ENCODE assay signal across 21 cellular contexts in the genomic region with DNA sequence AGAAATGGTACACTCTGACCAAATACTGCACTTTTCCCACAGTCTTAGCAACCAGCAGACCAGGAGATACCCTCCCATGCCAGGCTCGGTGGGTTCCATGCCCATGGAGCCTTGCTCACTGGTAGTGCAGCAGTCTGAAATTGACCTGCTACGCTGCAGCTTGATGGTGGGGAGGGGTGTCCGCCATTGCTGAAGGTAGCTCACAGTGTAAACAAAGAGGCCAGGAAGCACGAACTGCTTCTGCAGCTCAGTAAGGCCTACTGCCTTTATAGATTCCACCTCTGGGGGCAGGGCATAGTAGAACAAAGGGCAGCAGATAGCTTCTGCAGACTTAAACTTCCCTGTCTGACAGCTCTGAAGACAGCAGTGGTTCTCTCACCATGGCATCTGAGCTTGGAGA. TPM values are rescaled to one million over a fixed set of nuclear protein-coding genes. Genes with fewer than 3 reads are reported as not detected.
A peak's percentile ranks its signal among the peaks of the same experiment; 100 is the strongest.
DNase-seq lines count a peak whose midpoint lies in the region; FAIRE-seq and TF ChIP-seq lines count a peak whose summit lies in the region.
"Had no signal": no experiment of that assay in that cellular context is flagged by ENCODE, and none has a peak within 500 bp of the region (broad histone marks: within the 10 kb centered on the region; RNA-seq: fewer than 3 reads in every experiment).

No MANE protein-coding gene starts in this region.

- 53% methylated on average over 4 of the region's 4 CpGs for WGBS in hepatocyte (ENCODE audit: low lambda C conversion rate, missing lambda C conversion rate)

- no peak overlapping the region for H3K27ac Mint-ChIP-seq in activated CD4-positive, alpha-beta T cell treated with anti-CD3 and anti-CD28 coated beads, Interleukin-2, amount 10 ng/mL, durations not matched to agents 7 days and 5 days
- H3K27ac Mint-ChIP-seq: activated T-helper 1 cell treated with anti-CD3 and anti-CD28 coated beads, Interleukin-12 subunit alpha, Interleukin-12 subunit beta, Interleukin-2, Interleukin-4 antibody, amounts not matched to agents 30 ng/mL and 10 ng/mL and 1 ng/mL, durations not matched to agents 14 hours and 24 hours and 36 hours; T-helper 17 cell; type B pancreatic cell had no signal

- FAIRE-seq in GM19239 (lab: Jason Lieb, UNC), result no peak
- FAIRE-seq: HTR-8/SVneo had no signal

- H3K36me3 ChIP-seq in hepatocyte (replicated peaks; ENCODE audit: insufficient read depth, low read depth) (no peaks in the 10 kb centered on the region), PC-9 (ENCODE audit: low read depth) (no peaks in the 10 kb centered on the region)
- H3K36me3 ChIP-seq: lower lobe of right lung had no signal

- no peaks in the 10 kb centered on the region for H4K20me1 ChIP-seq in hepatocyte (ENCODE audit: insufficient read depth, poor library complexity, severe bottlenecking)
- H4K20me1 ChIP-seq in PC-9 (ENCODE audit: insufficient read depth), result no peaks in the 10 kb centered on the region

- CTCF ChIA-PET in activated CD4-positive, alpha-beta T cell treated with anti-CD3 and anti-CD28 coated beads, Interleukin-2, amount 10 ng/mL, durations not matched to agents 7 days and 5 days (lab: Charles Lee), result interaction anchor here (1.3 to 3.6 kb wide), 5 partner anchors 9 to 476 kb away, joined by 3 to 13 read pairs (median 6); no protein-coding TSS in a partner anchor
- CTCF ChIA-PET in PC-9 (lab: Charles Lee), result no interaction called here

- H3K4me1 ChIP-seq in hepatocyte (ENCODE audit: insufficient read depth) (no peaks in the 10 kb centered on the region), PC-9 (replicated peaks; ENCODE audit: insufficient read depth) (no peaks in the 10 kb centered on the region)
- H3K4me1 ChIP-seq: lower lobe of right lung had no signal

- H3K9me2 ChIP-seq in hepatocyte (replicated peaks; ENCODE audit: insufficient read depth), result no peaks in the 10 kb centered on the region
- H3K9me2 ChIP-seq in PC-9 (ENCODE audit: insufficient read depth), result no peaks in the 10 kb centered on the region

- H3K36me3 Mint-ChIP-seq in activated CD4-positive, alpha-beta T cell treated with anti-CD3 and anti-CD28 coated beads, Interleukin-2, amount 10 ng/mL, durations not matched to agents 7 days and 5 days (ENCODE audit: low read depth), result no peaks in the 10 kb centered on the region
- H3K36me3 Mint-ChIP-seq: activated naive CD4-positive, alpha-beta T cell treated with anti-CD3 and anti-CD28 coated beads, Interleukin-2, amount 50 U/mL, for 24 hours; type B pancreatic cell had no signal

- H3K4me3 ChIP-seq in hepatocyte (no peak overlapping the region), PC-9 (no peak overlapping the region)
- H3K4me3 ChIP-seq: lower lobe of right lung, skin epidermis had no signal

- POLR2A ChIA-PET in activated CD4-positive, alpha-beta T cell treated with anti-CD3 and anti-CD28 coated beads, Interleukin-2, amount 10 ng/mL, durations not matched to agents 7 days and 5 days (lab: Charles Lee), result no interaction called here
- POLR2A ChIA-PET in PC-9 (lab: Charles Lee; ENCODE audit: unreplicated experiment), result no interaction called here

- DNase-seq in activated CD4-positive, alpha-beta T cell treated with anti-CD3 and anti-CD28 coated beads, Interleukin-2, amount 10 ng/mL, durations not matched to agents 7 days and 5 days, result peak; percentile 15
- no peak for DNase-seq in activated CD4-positive, alpha-beta T cell treated with anti-CD3 and anti-CD28 coated beads for 1 hour
- peak; percentile 9 for DNase-seq in OCI-M1 (lab: John Stamatoyannopoulos, UW)
- peak; percentile 35 for DNase-seq in hepatocyte (ENCODE audit: low spot score)
- no peak for DNase-seq in CD1c-positive myeloid dendritic cell (ENCODE audit: extremely low spot score)
- DNase-seq in GM19239 (ENCODE audit: insufficient read length, low spot score), result no peak
- DNase-seq in PC-9, result no peak
- no peak for DNase-seq in activated naive CD4-positive, alpha-beta T cell treated with anti-CD3 and anti-CD28 coated beads, Interleukin-2, amount 50 U/mL, for 16 hours
- DNase-seq: aorta; caudate nucleus; GOT3; lower lobe of right lung; NCI-H2171; nucleus accumbens; stimulated activated CD4-positive, alpha-beta T cell treated with anti-CD3 and anti-CD28 coated beads, Interleukin-1b, Interleukin-23, amount 100 ng/mL, for 48 hours; T-helper 17 cell had no signal

- intact Hi-C loops in PC-9 (cut with micrococcal nuclease; ENCODE audit: unreplicated experiment), result loop anchor here (1.0 kb wide), 2 partner anchors 463 to 477 kb away; no protein-coding TSS in a partner anchor

- H2AFZ ChIP-seq in hepatocyte (no peak overlapping the region), PC-9 (no peak overlapping the region)

- no TSS peak for BruUV-seq in PC-9 (replicated peaks; lab: Mats Ljungman, UMichigan)

- H3K9me3 ChIP-seq in hepatocyte (ENCODE audit: low read depth) (no peaks in the 10 kb centered on the region), PC-9 (ENCODE audit: insufficient read depth, low read depth) (no peaks in the 10 kb centered on the region)
- H3K9me3 ChIP-seq: lower lobe of right lung had no signal

- peaks cover 29% of the 10 kb centered on the region for H3K27me3 Mint-ChIP-seq in activated CD4-positive, alpha-beta T cell treated with anti-CD3 and anti-CD28 coated beads, Interleukin-2, amount 10 ng/mL, durations not matched to agents 7 days and 5 days
- H3K27me3 Mint-ChIP-seq: activated naive CD4-positive, alpha-beta T cell treated with anti-CD3 and anti-CD28 coated beads, Interleukin-2, amount 50 U/mL, for 24 hours had no signal

- H3K4me3 Mint-ChIP-seq in activated CD4-positive, alpha-beta T cell treated with anti-CD3 and anti-CD28 coated beads, Interleukin-2, amount 10 ng/mL, durations not matched to agents 7 days and 5 days, result no peak overlapping the region
- H3K4me3 Mint-ChIP-seq: activated naive CD4-positive, alpha-beta T cell treated with anti-CD3 and anti-CD28 coated beads, Interleukin-2, amount 50 U/mL, for 24 hours; activated T-helper 1 cell treated with anti-CD3 and anti-CD28 coated beads, Interleukin-12 subunit alpha, Interleukin-12 subunit beta, Interleukin-2, Interleukin-4 antibody, amounts not matched to agents 30 ng/mL and 10 ng/mL and 1 ng/mL, durations not matched to agents 14 hours and 24 hours and 36 hours; T-helper 17 cell; type B pancreatic cell had no signal

- H3K27me3 ChIP-seq in hepatocyte (no peaks in the 10 kb centered on the region), PC-9 (ENCODE audit: insufficient read depth, low read depth) (no peaks in the 10 kb centered on the region)

- no peaks in the 10 kb centered on the region for H3K9me3 Mint-ChIP-seq in activated CD4-positive, alpha-beta T cell treated with anti-CD3 and anti-CD28 coated beads, Interleukin-2, amount 10 ng/mL, durations not matched to agents 7 days and 5 days
- H3K9me3 Mint-ChIP-seq: activated naive CD4-positive, alpha-beta T cell treated with anti-CD3 and anti-CD28 coated beads, Interleukin-2, amount 50 U/mL, for 24 hours; activated T-helper 1 cell treated with anti-CD3 and anti-CD28 coated beads, Interleukin-12 subunit alpha, Interleukin-12 subunit beta, Interleukin-2, Interleukin-4 antibody, amounts not matched to agents 30 ng/mL and 10 ng/mL and 1 ng/mL, durations not matched to agents 14 hours and 24 hours and 36 hours; type B pancreatic cell had no signal

- H3K4me2 ChIP-seq in hepatocyte, result no peak overlapping the region
- H3K4me2 ChIP-seq in PC-9, result no peak overlapping the region

- TF ChIP-seq CTCF in hepatocyte (IDR thresholded peaks at IDR 0.05; ENCODE audit: poor library complexity) (no peak), PC-9 (conservative IDR thresholded peaks at IDR 0.05) (no peak)

- H3F3A ChIP-seq in PC-9 (ENCODE audit: insufficient read depth, low read depth), result no peaks in the 10 kb centered on the region

- no peak overlapping the region for H3K27ac ChIP-seq in hepatocyte
- no peak overlapping the region for H3K27ac ChIP-seq in PC-9
- H3K27ac ChIP-seq: lower lobe of right lung, skin epidermis had no signal

- H3K4me1 Mint-ChIP-seq in activated CD4-positive, alpha-beta T cell treated with anti-CD3 and anti-CD28 coated beads, Interleukin-2, amount 10 ng/mL, durations not matched to agents 7 days and 5 days, result peaks cover 4% of the 10 kb centered on the region
- H3K4me1 Mint-ChIP-seq: activated naive CD4-positive, alpha-beta T cell treated with anti-CD3 and anti-CD28 coated beads, Interleukin-2, amount 50 U/mL, for 24 hours; T-helper 17 cell had no signal

- H3K79me2 ChIP-seq in hepatocyte, result no peaks in the 10 kb centered on the region
- no peaks in the 10 kb centered on the region for H3K79me2 ChIP-seq in PC-9 (ENCODE audit: low read depth)

RNA-seq across cellular contexts. Expression of a gene that starts 12.3 kb away (rescaled TPM):
- 100 to 1,000 TPM; 358 to 374 TPM for total RNA-seq in activated CD4-positive, alpha-beta T cell treated with anti-CD3 and anti-CD28 coated beads, Interleukin-2, amount 10 ng/mL, durations not matched to agents 7 days and 5 days
- total RNA-seq in hepatocyte (2.6 and 3.5 TPM in 2 replicates), PC-9 (2021) (0.40 and 0.70 TPM in 2 replicates)
- 0.02 and 0.19 TPM in 2 replicates for polyA plus RNA-seq in hepatocyte

RNA-seq across cellular contexts. Expression of a gene that starts 41.7 kb away (rescaled TPM):
- 100 to 1,000 TPM; 187 to 190 TPM for total RNA-seq in activated CD4-positive, alpha-beta T cell treated with anti-CD3 and anti-CD28 coated beads, Interleukin-2, amount 10 ng/mL, durations not matched to agents 7 days and 5 days
- 5.2 and 7.7 TPM in 2 replicates for total RNA-seq in hepatocyte
- polyA plus RNA-seq in hepatocyte, result 3.1 and 3.2 TPM in 2 replicates
- 4.3 and 4.8 TPM in 2 replicates for total RNA-seq in PC-9 (2021)

Comparison
In these comparisons a context has a peak if more than half of its experiments do, and no peak if none do; other contexts are left out.
1. DNase-seq: peak in activated CD4-positive, alpha-beta T cell treated with anti-CD3 and anti-CD28 coated beads, Interleukin-2, amount 10 ng/mL, durations not matched to agents 7 days and 5 days (single experiment), OCI-M1 (single experiment) and hepatocyte (single experiment); none in activated CD4-positive, alpha-beta T cell treated with anti-CD3 and anti-CD28 coated beads for 1 hour (single experiment), CD1c-positive myeloid dendritic cell (single experiment), GM19239 (single experiment), PC-9 (0 of 2) and activated naive CD4-positive, alpha-beta T cell treated with anti-CD3 and anti-CD28 coated beads, Interleukin-2, amount 50 U/mL, for 16 hours (single experiment).
2. RNA of a gene that starts 12.3 kb away (total RNA-seq): 358 to 374 TPM in activated CD4-positive, alpha-beta T cell treated with anti-CD3 and anti-CD28 coated beads, Interleukin-2, amount 10 ng/mL, durations not matched to agents 7 days and 5 days; 2.6 to 3.5 TPM in hepatocyte and 0.40 to 0.70 TPM in PC-9; every median in the first group is over 10 times any median in the second.
3. RNA of a gene that starts 41.7 kb away (total RNA-seq): 187 to 190 TPM in activated CD4-positive, alpha-beta T cell treated with anti-CD3 and anti-CD28 coated beads, Interleukin-2, amount 10 ng/mL, durations not matched to agents 7 days and 5 days; 5.2 to 7.7 TPM in hepatocyte and 4.3 to 4.8 TPM in PC-9; every median in the first group is over 10 times any median in the second.